Comparison of ENCODE assay signal across 9 cellular contexts in genomic region chr1:87024936-87025537, GRCh38.
DNase-seq lines count a peak whose midpoint lies in the region; ATAC-seq and TF ChIP-seq lines count a peak whose summit lies in the region.
"Had no signal": no experiment of that assay in that cellular context is flagged by ENCODE, and none has a peak within 500 bp of the region (broad histone marks: within the 10 kb centered on the region; RNA-seq: fewer than 3 reads in every experiment).

No MANE protein-coding gene starts in this region.

- H3K27ac Mint-ChIP-seq in T-helper 17 cell = no peak overlapping the region
- H3K27ac Mint-ChIP-seq: IgD-negative memory B cell had no signal

- no peaks in the 10 kb centered on the region for H3K4me1 ChIP-seq in lower lobe of right lung

- intact Hi-C loops in lower lobe of right lung (cut with DNase I) = no loop called here

- H3K36me3 Mint-ChIP-seq in T-helper 17 cell (ENCODE audit: low read depth) = no peaks in the 10 kb centered on the region

- no peaks in the 10 kb centered on the region for H3K9me3 ChIP-seq in lower lobe of right lung
- H3K9me3 ChIP-seq in T-helper 17 cell (ENCODE audit: control insufficient read depth, low read length, poor library complexity, severe bottlenecking) = no peaks in the 10 kb centered on the region

- H3K27me3 ChIP-seq in lower lobe of right lung (ENCODE audit: low read depth) = no peaks in the 10 kb centered on the region

- H3K4me1 Mint-ChIP-seq in T-helper 17 cell = peaks cover 2% of the 10 kb centered on the region

- H3K27ac ChIP-seq in C4-2B = no peak overlapping the region
- no peak overlapping the region for H3K27ac ChIP-seq in lower lobe of right lung

- DNase-seq in NCI-H226 (peak; percentile 27), T47D (ENCODE audit: low read depth in 1 of 2, low spot score in 1 of 2) (peak; percentile 35 to 62), lower lobe of right lung (no peak), T-helper 17 cell (no peak)

- TF ChIP-seq CTCF in C4-2B (conservative IDR thresholded peaks at IDR 0.05) = peak; percentile 83
- TF ChIP-seq CTCF in lower lobe of right lung (IDR thresholded peaks at IDR 0.05) = peak; percentile 45

- H3K27me3 Mint-ChIP-seq in T-helper 17 cell = no peaks in the 10 kb centered on the region
- H3K27me3 Mint-ChIP-seq: IgD-negative memory B cell had no signal

- no peak overlapping the region for H3K4me3 Mint-ChIP-seq in T-helper 17 cell

- in situ Hi-C loops in T47D (cut with HindIII; ENCODE audit: low pct_unique_long_range_greater_than_20kb, low sequenced_read_pairs) = no loop called here

- no peaks in the 10 kb centered on the region for H3K36me3 ChIP-seq in lower lobe of right lung

- ATAC-seq in GM18858 (IDR thresholded peaks at IDR 0.05; ENCODE audit: unreplicated experiment) (peak; percentile 67), HG03095 (IDR thresholded peaks at IDR 0.05; ENCODE audit: unreplicated experiment) (peak; percentile 83), lower lobe of right lung (peak in 1 of 2 donors; percentile 51), T-helper 17 cell (no peak), HG03175 (IDR thresholded peaks at IDR 0.05; ENCODE audit: unreplicated experiment) (no peak)

- no peak overlapping the region for H3K4me3 ChIP-seq in lower lobe of right lung

Comparison
In these comparisons a context has a peak if more than half of its experiments do, and no peak if none do; other contexts are left out.
1. ATAC-seq: peak in GM18858 (single experiment) and HG03095 (single experiment); none in T-helper 17 cell (single experiment) and HG03175 (single experiment).
2. DNase-seq: peak in NCI-H226 (single experiment) and T47D (2 of 2); none in lower lobe of right lung (single experiment) and T-helper 17 cell (0 of 3).